Comparison of ENCODE assay signal across 9 cellular contexts in genomic region chr1:46166521-46167462, GRCh38. TPM values are rescaled to one million over a fixed set of nuclear protein-coding genes. Genes with fewer than 3 reads are reported as not detected.
DNase-seq lines count a peak whose midpoint lies in the region; ATAC-seq and TF ChIP-seq lines count a peak whose summit lies in the region.
"Had no signal": no experiment of that assay in that cellular context is flagged by ENCODE, and none has a peak within 500 bp of the region (broad histone marks: within the 10 kb centered on the region; RNA-seq: fewer than 3 reads in every experiment).

No MANE protein-coding gene starts in this region.

- peak overlapping the region; percentile 74 for H3K4me3 Mint-ChIP-seq in activated CD4-positive, alpha-beta memory T cell treated with anti-CD3 and anti-CD28 coated beads, Interleukin-2, amount 10 ng/mL, durations not matched to agents 7 days and 5 days
- no peak overlapping the region for H3K4me3 Mint-ChIP-seq in neural crest cell

- ATAC-seq in upper lobe of right lung (peak; percentile 62), HG02870 (IDR thresholded peaks at IDR 0.05; ENCODE audit: unreplicated experiment) (no peak)

- H3K9me3 ChIP-seq in endocrine pancreas (ENCODE audit: control insufficient read depth, low read length) = no peaks in the 10 kb centered on the region
- no peaks in the 10 kb centered on the region for H3K9me3 ChIP-seq in upper lobe of right lung

- peak overlapping the region; percentile 71 for H3K27ac Mint-ChIP-seq in activated CD4-positive, alpha-beta memory T cell treated with anti-CD3 and anti-CD28 coated beads, Interleukin-2, amount 10 ng/mL, durations not matched to agents 7 days and 5 days
- peak overlapping the region; percentile 12 for H3K27ac Mint-ChIP-seq in neural crest cell (ENCODE audit: unreplicated experiment)

- DNase-seq in DMS 273 (lab: John Stamatoyannopoulos, UW; ENCODE audit: unreplicated experiment) (peak; percentile 38), DMS 273 treated with DMSO at 0.1 percent for 48 hours (lab: John Stamatoyannopoulos, UW) (no peak), neural crest cell (ENCODE audit: low read depth, low spot score) (no peak), upper lobe of right lung (peak; percentile 76), DMS79 treated with DMSO at 0.1 percent for 48 hours (lab: John Stamatoyannopoulos, UW) (no peak)
- peak; percentile 56 for DNase-seq in activated CD4-positive, alpha-beta memory T cell treated with anti-CD3 and anti-CD28 coated beads, Interleukin-2, amount 10 ng/mL, durations not matched to agents 7 days and 5 days

- H3K9ac ChIP-seq in endocrine pancreas (ENCODE audit: control insufficient read depth, insufficient read depth, low read length) = peak overlapping the region; percentile 55

- H3K4me1 Mint-ChIP-seq in activated CD4-positive, alpha-beta memory T cell treated with anti-CD3 and anti-CD28 coated beads, Interleukin-2, amount 10 ng/mL, durations not matched to agents 7 days and 5 days = peaks cover 18% of the 10 kb centered on the region
- no peaks in the 10 kb centered on the region for H3K4me1 Mint-ChIP-seq in neural crest cell

- CTCF ChIA-PET in activated CD4-positive, alpha-beta memory T cell treated with anti-CD3 and anti-CD28 coated beads, Interleukin-2, amount 10 ng/mL, durations not matched to agents 7 days and 5 days (lab: Charles Lee) = interaction anchor here (0.6 to 1.7 kb wide), 5 partner anchors 9 to 646 kb away, joined by 3 to 8 read pairs (median 4); no protein-coding TSS in a partner anchor

- POLR2A ChIA-PET in activated CD4-positive, alpha-beta memory T cell treated with anti-CD3 and anti-CD28 coated beads, Interleukin-2, amount 10 ng/mL, durations not matched to agents 7 days and 5 days (lab: Charles Lee) = interaction anchor here (0.7 to 2.3 kb wide), 9 partner anchors 10 to 481 kb away, joined by 3 to 13 read pairs (median 3); partner anchors contain the start of genes GPBP1L1, PIK3R3, POMGNT1 and RAD54L

- TF ChIP-seq CTCF in neural crest cell (conservative IDR thresholded peaks at IDR 0.05) (no peak), upper lobe of right lung (IDR thresholded peaks at IDR 0.05) (no peak)

- peak overlapping the region; percentile 43 for H3K4me3 ChIP-seq in endocrine pancreas (ENCODE audit: control insufficient read depth, insufficient read depth, low read length)
- peak overlapping the region; percentile 53 for H3K4me3 ChIP-seq in upper lobe of right lung

- H3K9me3 Mint-ChIP-seq in activated CD4-positive, alpha-beta memory T cell treated with anti-CD3 and anti-CD28 coated beads, Interleukin-2, amount 10 ng/mL, durations not matched to agents 7 days and 5 days = no peaks in the 10 kb centered on the region
- no peaks in the 10 kb centered on the region for H3K9me3 Mint-ChIP-seq in neural crest cell

- no peaks in the 10 kb centered on the region for H3K36me3 ChIP-seq in endocrine pancreas (ENCODE audit: control insufficient read depth, insufficient read depth, low read length)
- no peaks in the 10 kb centered on the region for H3K36me3 ChIP-seq in upper lobe of right lung

- no peaks in the 10 kb centered on the region for H3K36me3 Mint-ChIP-seq in activated CD4-positive, alpha-beta memory T cell treated with anti-CD3 and anti-CD28 coated beads, Interleukin-2, amount 10 ng/mL, durations not matched to agents 7 days and 5 days (ENCODE audit: low read depth)
- no peaks in the 10 kb centered on the region for H3K36me3 Mint-ChIP-seq in neural crest cell (ENCODE audit: low read depth)

- peaks cover 12% of the 10 kb centered on the region for H3K27me3 Mint-ChIP-seq in activated CD4-positive, alpha-beta memory T cell treated with anti-CD3 and anti-CD28 coated beads, Interleukin-2, amount 10 ng/mL, durations not matched to agents 7 days and 5 days
- peaks cover 4% of the 10 kb centered on the region for H3K27me3 Mint-ChIP-seq in neural crest cell (ENCODE audit: low read depth)

- intact Hi-C loops in upper lobe of right lung (cut with DNase I) = no loop called here

- H3K4me1 ChIP-seq in endocrine pancreas (ENCODE audit: control insufficient read depth, insufficient read depth, low read length) (no peaks in the 10 kb centered on the region), upper lobe of right lung (peaks cover 33% of the 10 kb centered on the region)

- peak overlapping the region; percentile 83 for H3K27ac ChIP-seq in upper lobe of right lung
- H3K27ac ChIP-seq: 22Rv1 had no signal

- H3K27me3 ChIP-seq in endocrine pancreas (ENCODE audit: control insufficient read depth, insufficient read depth, low read length) = no peaks in the 10 kb centered on the region
- no peaks in the 10 kb centered on the region for H3K27me3 ChIP-seq in upper lobe of right lung

RNA-seq across cellular contexts. Expression of gene TSPAN1, which starts 8.1 kb away (rescaled TPM):
- not detected for total RNA-seq in activated CD4-positive, alpha-beta memory T cell treated with anti-CD3 and anti-CD28 coated beads, Interleukin-2, amount 10 ng/mL, durations not matched to agents 7 days and 5 days
- total RNA-seq in neural crest cell (not detected in 2 replicates), upper lobe of right lung (6.9 TPM)

RNA-seq across cellular contexts. Expression of gene P3R3URF, which starts 9.5 kb away (rescaled TPM):
- total RNA-seq in activated CD4-positive, alpha-beta memory T cell treated with anti-CD3 and anti-CD28 coated beads, Interleukin-2, amount 10 ng/mL, durations not matched to agents 7 days and 5 days = not detected
- total RNA-seq in neural crest cell (not detected in 2 replicates), upper lobe of right lung (not detected)

RNA-seq across cellular contexts. Expression of gene POMGNT1, which starts 31.4 kb away (rescaled TPM):
- 10 to 100 TPM; 27.4 to 28.5 TPM for total RNA-seq in activated CD4-positive, alpha-beta memory T cell treated with anti-CD3 and anti-CD28 coated beads, Interleukin-2, amount 10 ng/mL, durations not matched to agents 7 days and 5 days
- total RNA-seq in neural crest cell (80.4 and 86.7 TPM in 2 replicates), upper lobe of right lung (63.0 TPM)

RNA-seq across cellular contexts. Expression of gene PIK3R3, which starts 34.4 kb away (rescaled TPM):
- 1 to 10 TPM; 5.0 to 5.2 TPM for total RNA-seq in activated CD4-positive, alpha-beta memory T cell treated with anti-CD3 and anti-CD28 coated beads, Interleukin-2, amount 10 ng/mL, durations not matched to agents 7 days and 5 days
- 85.3 and 92.2 TPM in 2 replicates for total RNA-seq in neural crest cell
- total RNA-seq in upper lobe of right lung = 79.8 TPM

RNA-seq across cellular contexts. Expression of gene LURAP1, which starts 36.3 kb away (rescaled TPM):
- under 1 TPM; 0.15 to 0.20 TPM for total RNA-seq in activated CD4-positive, alpha-beta memory T cell treated with anti-CD3 and anti-CD28 coated beads, Interleukin-2, amount 10 ng/mL, durations not matched to agents 7 days and 5 days
- total RNA-seq in neural crest cell = 6.0 and 6.2 TPM in 2 replicates
- total RNA-seq in upper lobe of right lung = 2.7 TPM

Comparison
In these comparisons a context has a peak if more than half of its experiments do, and no peak if none do; other contexts are left out.
1. DNase-seq: peak in DMS 273 (single experiment), activated CD4-positive, alpha-beta memory T cell treated with anti-CD3 and anti-CD28 coated beads, Interleukin-2, amount 10 ng/mL, durations not matched to agents 7 days and 5 days (single experiment) and upper lobe of right lung (single experiment); none in DMS 273 treated with DMSO at 0.1 percent for 48 hours (single experiment), neural crest cell (single experiment) and DMS79 treated with DMSO at 0.1 percent for 48 hours (single experiment).